Comparison of ENCODE assay signal across 13 cellular contexts in the genomic region with DNA sequence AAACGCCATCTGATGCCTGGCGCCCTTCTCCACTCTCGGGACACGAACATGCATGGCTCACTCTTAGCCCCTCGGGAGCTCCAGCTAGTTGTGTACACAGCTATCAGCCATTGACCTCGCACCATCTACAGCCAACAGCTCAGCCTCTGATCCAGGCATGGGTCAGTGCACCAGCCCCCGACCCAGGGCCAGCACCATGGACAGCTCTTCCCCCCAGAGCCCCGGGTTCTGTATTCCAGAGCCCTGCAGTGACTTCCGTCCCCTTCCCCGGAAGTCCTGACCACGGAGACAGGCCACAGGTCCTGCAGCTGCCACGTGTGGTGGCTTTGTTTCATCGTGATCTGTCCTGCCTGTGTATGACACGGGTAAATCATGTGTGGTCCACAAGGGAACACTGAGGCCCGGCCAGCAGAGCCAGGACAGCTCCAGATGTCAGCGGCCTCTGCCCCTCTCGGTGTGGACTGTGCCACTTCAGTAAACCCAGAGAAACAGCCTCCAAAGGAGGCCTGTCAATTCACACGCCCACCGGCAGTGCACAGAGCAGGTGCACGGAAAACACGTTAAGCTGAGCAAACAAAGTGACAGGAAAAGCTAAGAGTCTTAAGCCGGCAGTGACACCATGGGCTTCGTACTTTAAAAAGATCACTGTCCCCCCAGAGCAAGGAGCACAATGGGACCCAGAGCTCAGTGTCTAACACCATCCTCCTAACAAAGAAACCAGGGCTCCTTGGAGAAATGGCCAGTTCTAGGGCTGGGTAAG. TPM values are rescaled to one million over a fixed set of nuclear protein-coding genes. Genes with fewer than 3 reads are reported as not detected.
A peak's percentile ranks its signal among the peaks of the same experiment; 100 is the strongest.
DNase-seq lines count a peak whose midpoint lies in the region; TF ChIP-seq lines count a peak whose summit lies in the region.
"Had no signal": no experiment of that assay in that cellular context is flagged by ENCODE, and none has a peak within 500 bp of the region (broad histone marks: within the 10 kb centered on the region; RNA-seq: fewer than 3 reads in every experiment).

No MANE protein-coding gene starts in this region.

- peaks cover 1% of the 10 kb centered on the region for H3K4me1 Mint-ChIP-seq in progenitor cell of endocrine pancreas (ENCODE audit: low read depth)

- no peak overlapping the region for H3K27ac Mint-ChIP-seq in progenitor cell of endocrine pancreas
- H3K27ac Mint-ChIP-seq: activated naive CD4-positive, alpha-beta T cell treated with anti-CD3 and anti-CD28 coated beads, Interleukin-2, amount 50 U/mL, for 24 hours had no signal

- peaks cover 20% of the 10 kb centered on the region for H3K27me3 Mint-ChIP-seq in progenitor cell of endocrine pancreas
- H3K27me3 Mint-ChIP-seq: activated naive CD4-positive, alpha-beta T cell treated with anti-CD3 and anti-CD28 coated beads, Interleukin-2, amount 50 U/mL, for 24 hours had no signal

- DNase-seq in NCI-H2081 (lab: John Stamatoyannopoulos, UW): peak; percentile 34 to 82
- no peak for DNase-seq in NCI-H2081 treated with DMSO at 0.1 percent for 48 hours (lab: John Stamatoyannopoulos, UW)
- peak; percentile 66 for DNase-seq in NCI-H146 treated with DMSO at 0.1 percent for 48 hours (lab: John Stamatoyannopoulos, UW; ENCODE audit: unreplicated experiment)
- peak; percentile 82 for DNase-seq in ecto neural progenitor cell (ENCODE audit: low spot score)
- DNase-seq in progenitor cell of endocrine pancreas (ENCODE audit: low spot score, unreplicated experiment): peak; percentile 47
- no peak for DNase-seq in SKM-1 treated with dmso at 0.1 percent for 144 hours (lab: John Stamatoyannopoulos, UW; ENCODE audit: unreplicated experiment)
- no peak for DNase-seq in activated CD8-positive, alpha-beta memory T cell treated with anti-CD3 and anti-CD28 coated beads, Interleukin-2, amount 50 U/mL, for 4 hours
- no peak for DNase-seq in cerebellum (ENCODE audit: low spot score)
- DNase-seq: activated CD8-positive, alpha-beta memory T cell treated with anti-CD3 and anti-CD28 coated beads, Interleukin-2, amount 10 ng/mL, durations not matched to agents 7 days and 5 days; midbrain; NCI-H524 treated with DMSO at 0.1 percent for 48 hours; upper lobe of left lung had no signal

- H3K9me3 Mint-ChIP-seq in progenitor cell of endocrine pancreas (ENCODE audit: low read depth): no peaks in the 10 kb centered on the region
- H3K9me3 Mint-ChIP-seq: activated naive CD4-positive, alpha-beta T cell treated with anti-CD3 and anti-CD28 coated beads, Interleukin-2, amount 50 U/mL, for 24 hours had no signal

- H3K4me3 Mint-ChIP-seq in progenitor cell of endocrine pancreas (ENCODE audit: low read depth): no peak overlapping the region
- H3K4me3 Mint-ChIP-seq: activated CD8-positive, alpha-beta memory T cell treated with anti-CD3 and anti-CD28 coated beads, Interleukin-2, amount 10 ng/mL, durations not matched to agents 7 days and 5 days; activated naive CD4-positive, alpha-beta T cell treated with anti-CD3 and anti-CD28 coated beads, Interleukin-2, amount 50 U/mL, for 24 hours had no signal

- no peak for TF ChIP-seq CTCF in progenitor cell of endocrine pancreas (IDR thresholded peaks at IDR 0.05; ENCODE audit: unreplicated experiment)

- no peaks in the 10 kb centered on the region for H3K36me3 Mint-ChIP-seq in progenitor cell of endocrine pancreas (ENCODE audit: insufficient read depth)
- H3K36me3 Mint-ChIP-seq: activated CD8-positive, alpha-beta memory T cell treated with anti-CD3 and anti-CD28 coated beads, Interleukin-2, amount 10 ng/mL, durations not matched to agents 7 days and 5 days; activated naive CD4-positive, alpha-beta T cell treated with anti-CD3 and anti-CD28 coated beads, Interleukin-2, amount 50 U/mL, for 24 hours had no signal

RNA-seq across cellular contexts. Expression of gene STK32C, which starts 13.0 kb away (rescaled TPM):
- total RNA-seq in progenitor cell of endocrine pancreas (8.4 and 10.0 TPM in 2 replicates), cerebellum (9.9 TPM)

RNA-seq across cellular contexts. Expression of gene LRRC27, which starts 37.3 kb away (rescaled TPM):
- total RNA-seq in progenitor cell of endocrine pancreas (21.7 and 22.1 TPM in 2 replicates), cerebellum (16.6 TPM)

Comparison
In these comparisons a context has a peak if more than half of its experiments do, and no peak if none do; other contexts are left out.
1. DNase-seq: peak in NCI-H2081 (2 of 2), NCI-H146 treated with DMSO at 0.1 percent for 48 hours (single experiment), ecto neural progenitor cell (single experiment) and progenitor cell of endocrine pancreas (single experiment); none in NCI-H2081 treated with DMSO at 0.1 percent for 48 hours (single experiment), SKM-1 treated with dmso at 0.1 percent for 144 hours (single experiment), activated CD8-positive, alpha-beta memory T cell treated with anti-CD3 and anti-CD28 coated beads, Interleukin-2, amount 50 U/mL, for 4 hours (single experiment) and cerebellum (single experiment).